8 cellular contexts compared by ENCODE assay signal in genomic region chr16:10827691-10828341, GRCh38. TPM values are rescaled to one million over a fixed set of nuclear protein-coding genes. Genes with fewer than 3 reads are reported as not detected.
DNase-seq lines count a peak whose midpoint lies in the region; ATAC-seq, FAIRE-seq and TF ChIP-seq lines count a peak whose summit lies in the region.
"Had no signal": no experiment of that assay in that cellular context is flagged by ENCODE, and none has a peak within 500 bp of the region (broad histone marks: within the 10 kb centered on the region; RNA-seq: fewer than 3 reads in every experiment).

No MANE protein-coding gene starts in this region.

- DNase-seq in Peyer's patch: peak; percentile 21 to 58 (median 57)
- peak; percentile 91 for DNase-seq in myocyte (ENCODE audit: low read depth)
- peak; percentile 75 for DNase-seq in urothelium cell line (ENCODE audit: low spot score)
- no peak for DNase-seq in activated T-cell treated with anti-CD3 and anti-CD28 coated beads, Interleukin-2, amount 50 U/mL, for 1 hour
- DNase-seq in NCI-H1930 (lab: John Stamatoyannopoulos, UW): no peak
- DNase-seq: NCI-H1417 treated with DMSO at 0.1 percent for 48 hours had no signal

- H3K4me1 ChIP-seq in Peyer's patch: peaks cover 0 to 30% (median 0%) of the 10 kb centered on the region in 4 donors

- H3K27ac ChIP-seq in Peyer's patch: peak overlapping the region; percentile 63 to 92 (median 83)

- no peak for TF ChIP-seq POLR2A in Peyer's patch (IDR thresholded peaks at IDR 0.05)

- ATAC-seq in esophagus mucosa (peak; percentile 30), HG02970 (IDR thresholded peaks at IDR 0.05; ENCODE audit: low FRiP score, unreplicated experiment) (no peak)

- FAIRE-seq in urothelium cell line (lab: Jason Lieb, UNC): no peak

- H3K27me3 ChIP-seq in Peyer's patch: no peaks in the 10 kb centered on the region

- no peaks in the 10 kb centered on the region for H3K36me3 ChIP-seq in Peyer's patch

- no peak for TF ChIP-seq CTCF in Peyer's patch (IDR thresholded peaks at IDR 0.05)

- H3K9me3 ChIP-seq in Peyer's patch: no peaks in the 10 kb centered on the region

- H3K4me3 ChIP-seq in Peyer's patch: no peak overlapping the region

RNA-seq across cellular contexts. Expression of gene TVP23A, which starts 9.2 kb away (rescaled TPM):
- total RNA-seq in Peyer's patch (1 to 10 TPM in 2 of 4 donors, not detected in 2; 1.1 to 3.3 TPM), esophagus mucosa (not detected), myocyte (not detected in 2 replicates)
- polyA plus RNA-seq in myocyte (2012): 0.16 TPM

RNA-seq across cellular contexts. Expression of gene CIITA, which starts 49.2 kb away (rescaled TPM):
- 100 to 1,000 TPM in 1 of 4 donors, 10 to 100 TPM in 3; 27.7 to 107 (median 60.9) TPM for total RNA-seq in Peyer's patch
- total RNA-seq in esophagus mucosa: 4.5 TPM
- total RNA-seq in myocyte: under 0.01 and 0.03 TPM in 2 replicates
- polyA plus RNA-seq in myocyte (2012): 1.0 TPM

Comparison
In these comparisons a context has a peak if more than half of its experiments do, and no peak if none do; other contexts are left out.
1. DNase-seq: peak in Peyer's patch (3 of 3), myocyte (single experiment) and urothelium cell line (single experiment); none in activated T-cell treated with anti-CD3 and anti-CD28 coated beads, Interleukin-2, amount 50 U/mL, for 1 hour (single experiment) and NCI-H1930 (0 of 2).